Comparison of ENCODE assay signal across 8 cellular contexts in the genomic region with DNA sequence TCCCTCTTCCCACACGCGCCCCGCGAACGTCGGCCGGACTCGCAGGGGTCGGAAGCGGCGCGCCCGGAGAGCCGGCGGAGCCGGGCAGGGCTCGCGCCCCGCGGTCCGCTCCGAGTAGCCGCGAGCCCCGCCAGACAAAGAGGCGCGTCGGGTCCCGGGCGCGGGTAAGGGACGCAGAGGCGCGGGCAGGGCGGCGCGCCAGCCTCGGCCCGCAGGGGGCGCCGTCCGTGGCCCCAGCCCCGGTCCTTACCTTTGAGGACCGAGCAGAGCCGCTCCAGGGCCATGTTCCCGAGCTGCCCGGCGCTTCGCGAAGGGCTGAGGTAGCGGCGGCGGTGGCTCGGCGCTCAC. TPM values are rescaled to one million over a fixed set of nuclear protein-coding genes. Genes with fewer than 3 reads are reported as not detected.
A peak's percentile ranks its signal among the peaks of the same experiment; 100 is the strongest.
DNase-seq lines count a peak whose midpoint lies in the region; ATAC-seq and TF ChIP-seq lines count a peak whose summit lies in the region.

No MANE protein-coding gene starts in this region.

- H3K4me1 ChIP-seq in colonic mucosa (no peaks in the 10 kb centered on the region), liver (ENCODE audit: control insufficient read depth in 4 of 4, insufficient read depth in 4 of 4, low read length in 3 of 4) (peaks cover 16 to 25% (median 21%) of the 10 kb centered on the region in 4 donors)

- 7% methylated on average over 55 of the region's 55 CpGs for WGBS in liver

- no peaks in the 10 kb centered on the region for H3K27me3 ChIP-seq in colonic mucosa
- H3K27me3 ChIP-seq in liver (ENCODE audit: control insufficient read depth in 4 of 4, insufficient read depth in 4 of 4, low read length in 3 of 4): peaks cover 0 to 3% (median 0%) of the 10 kb centered on the region in 4 donors

- peak; percentile 28 for TF ChIP-seq CTCF in AG09319 (IDR thresholded peaks at IDR 0.05; ENCODE audit: low read depth, low read length)
- TF ChIP-seq CTCF in colonic mucosa (IDR thresholded peaks at IDR 0.05): peak; percentile 51
- peak; percentile 38 for TF ChIP-seq CTCF in liver (IDR thresholded peaks at IDR 0.05; ENCODE audit: low read depth, low read length, missing input control)

- intact Hi-C loops in colonic mucosa (cut with DNase I): loop anchor here (5.0 to 10.0 kb wide), 3 partner anchors 109 to 1014 kb away; a partner anchor contains a TSS

- TF ChIP-seq RAD21 in liver (IDR thresholded peaks at IDR 0.05): peak in 1 of 2 donors; percentile 7

- peak overlapping the region; percentile 51 for H3K4me3 ChIP-seq in colonic mucosa
- peak overlapping the region; percentile 8 to 68 (median 57) for H3K4me3 ChIP-seq in liver (ENCODE audit: low read depth in 1 of 3, low read length in 3 of 3)

- DNase-seq in AG09319 (ENCODE audit: extremely low read depth, low read depth) (no peak), NCI-H345 (lab: John Stamatoyannopoulos, UW) (peak; percentile 57), colonic mucosa (peak; percentile 55)
- peak; percentile 53 to 54 for DNase-seq in stimulated activated CD4-positive, alpha-beta T cell treated with anti-CD3 and anti-CD28 coated beads, Interleukin-4, amount 100 ng/mL, for 48 hours (ENCODE audit: low read depth in 2 of 2)

- peak; percentile 36 for ATAC-seq in GM18870 (IDR thresholded peaks at IDR 0.05; ENCODE audit: unreplicated experiment)
- peak; percentile 60 for ATAC-seq in HG03095 (IDR thresholded peaks at IDR 0.05; ENCODE audit: unreplicated experiment)
- ATAC-seq in activated CD4-positive, CD25-positive, alpha-beta regulatory T cell treated with anti-CD3 and anti-CD28 coated beads, Interleukin-2, amount 50 U/mL, for 24 hours: peak; percentile 74 to 81

- H3K36me3 ChIP-seq in colonic mucosa: no peaks in the 10 kb centered on the region
- H3K36me3 ChIP-seq in liver (ENCODE audit: control insufficient read depth in 4 of 4, insufficient read depth in 3 of 4, low read depth in 1 of 4, low read length in 3 of 4): no peaks in the 10 kb centered on the region

- H3K9me3 ChIP-seq in colonic mucosa (no peaks in the 10 kb centered on the region), liver (ENCODE audit: control insufficient read depth in 4 of 4, low read length in 3 of 4) (peaks cover 0 to 1% (median 0%) of the 10 kb centered on the region in 4 donors)

- H3K27ac ChIP-seq in colonic mucosa (no peak overlapping the region), liver (ENCODE audit: low read depth in 1 of 2, low read length in 2 of 2) (no peak overlapping the region)

- H3K9ac ChIP-seq in colonic mucosa (ENCODE audit: low read depth in 2 of 2, low read length in 2 of 2) (peak overlapping the region in 1 of 2 donors; percentile 66), liver (ENCODE audit: low read depth in 1 of 2, low read length in 2 of 2) (peak overlapping the region in 1 of 2 donors; percentile 3)

TF ChIP-seq in liver, 16 proteins besides CTCF, POLR2A, EP300 and RAD21:
- no peak for TF ChIP-seq YY1 (IDR thresholded peaks at IDR 0.05)
- TF ChIP-seq, protein P1, sequence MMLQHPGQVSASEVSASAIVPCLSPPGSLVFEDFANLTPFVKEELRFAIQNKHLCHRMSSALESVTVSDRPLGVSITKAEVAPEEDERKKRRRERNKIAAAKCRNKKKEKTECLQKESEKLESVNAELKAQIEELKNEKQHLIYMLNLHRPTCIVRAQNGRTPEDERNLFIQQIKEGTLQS (IDR thresholded peaks at IDR 0.05): no peak

RNA-seq across cellular contexts. Expression of a gene that starts 0.4 kb away (rescaled TPM):
- total RNA-seq in colonic mucosa (10 to 100 TPM in 1 of 2 donors, 1 to 10 TPM in 1; 3.6 to 19.0 TPM), liver (1 to 10 TPM in 1 of 2 donors, under 1 TPM in 1; 0.33 to 1.6 TPM)
- under 1 TPM; 0.20 to 0.40 TPM for polyA plus RNA-seq in liver
